ENCODE assay signal across 25 cellular contexts in the genomic region with DNA sequence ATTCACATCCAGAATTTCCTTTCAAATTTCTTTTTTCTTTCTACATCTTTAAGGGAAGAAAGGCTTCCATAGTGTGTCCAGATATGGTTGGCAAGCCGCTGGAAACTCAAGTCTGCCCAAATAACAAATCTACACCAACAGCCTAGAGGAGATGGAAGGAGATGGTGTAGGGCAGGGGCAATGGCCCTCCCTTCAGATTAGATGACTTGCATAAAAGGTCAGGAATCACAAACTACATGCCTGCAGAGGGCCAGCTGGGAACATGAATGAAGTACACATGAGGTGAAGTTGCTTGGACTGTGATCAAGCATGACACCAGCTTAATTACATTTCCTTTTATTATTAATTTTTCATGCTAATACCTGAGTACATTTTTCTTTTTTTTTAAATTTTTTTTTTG. TPM values are rescaled to one million over a fixed set of nuclear protein-coding genes. Genes with fewer than 3 reads are reported as not detected.
"Had no signal": no experiment of that assay in that cellular context is flagged by ENCODE, and none has a peak within 500 bp of the region (broad histone marks: within the 10 kb centered on the region; RNA-seq: fewer than 3 reads in every experiment).

No MANE protein-coding gene starts in this region.

- H3K4me3 Mint-ChIP-seq: dendritic cell treated with granulocyte-macrophage colony-stimulating factor and Interleukin-4, amounts not matched to agents 40 ng/mL and 50 ng/mL, for 4 days; effector memory CD8-positive, alpha-beta T cell; endodermal cell; mesothelial cell of epicardium; naive B cell had no signal

- ATAC-seq: effector memory CD8-positive, alpha-beta T cell; gastrocnemius medialis; heart right ventricle; left cardiac atrium; left lung; left ventricle myocardium superior; lower lobe of right lung; mucosa of descending colon had no signal

- H3K4me3 ChIP-seq: colonic mucosa, esophagus squamous epithelium, gastrocnemius medialis, heart right ventricle, left lung, lower lobe of right lung, mucosa of descending colon had no signal

- H3K27ac ChIP-seq: colonic mucosa, esophagus squamous epithelium, gastrocnemius medialis, heart right ventricle, left lung, lower lobe of right lung had no signal

- H3K4me1 ChIP-seq: gastrocnemius medialis, heart right ventricle, left lung, lower lobe of right lung had no signal

- H3K4me1 Mint-ChIP-seq: endodermal cell had no signal

- H3K36me3 Mint-ChIP-seq: mesothelial cell of epicardium, naive B cell had no signal

- H3K9me3 ChIP-seq: colonic mucosa, esophagus squamous epithelium, gastrocnemius medialis, heart right ventricle, left lung, lower lobe of right lung, mucosa of descending colon had no signal

- H3K27me3 Mint-ChIP-seq: dendritic cell treated with granulocyte-macrophage colony-stimulating factor and Interleukin-4, amounts not matched to agents 40 ng/mL and 50 ng/mL, for 4 days; effector memory CD8-positive, alpha-beta T cell had no signal

- DNase-seq: colonic mucosa; cortex of kidney; effector CD8-positive, alpha-beta T cell; effector memory CD8-positive, alpha-beta T cell; endodermal cell; esophagus squamous epithelium; foreskin fibroblast; foreskin melanocyte; gastrocnemius medialis; glutamatergic neuron; head of caudate nucleus; heart right ventricle; hippocampal formation; left cardiac atrium; left lung; left ventricle myocardium superior; lower lobe of right lung; mesenchymal stem cell; mucosa of descending colon; naive B cell had no signal

- FAIRE-seq: endometrium, islet of Langerhans had no signal

- H3K27me3 ChIP-seq: colonic mucosa, esophagus squamous epithelium, gastrocnemius medialis, left lung had no signal

- H3K27ac Mint-ChIP-seq: dendritic cell treated with granulocyte-macrophage colony-stimulating factor and Interleukin-4, amounts not matched to agents 40 ng/mL and 50 ng/mL, for 4 days; effector memory CD8-positive, alpha-beta T cell; endodermal cell; mesothelial cell of epicardium had no signal

- H3K36me3 ChIP-seq: colonic mucosa, esophagus squamous epithelium, gastrocnemius medialis, heart right ventricle, left lung, lower lobe of right lung had no signal

- H3K9me3 Mint-ChIP-seq: dendritic cell treated with granulocyte-macrophage colony-stimulating factor and Interleukin-4, amounts not matched to agents 40 ng/mL and 50 ng/mL, for 4 days; effector memory CD8-positive, alpha-beta T cell; endodermal cell; mesothelial cell of epicardium; naive B cell had no signal

RNA-seq across cellular contexts. Expression of gene SLC27A2, which starts 10.2 kb away (rescaled TPM):
- total RNA-seq: left ventricle myocardium superior, myocyte had no signal
- polyA plus RNA-seq: heart right ventricle had no signal
